Comparison of ENCODE assay signal across 24 cellular contexts in genomic region chr14:23590198-23590597, GRCh38. TPM values are rescaled to one million over a fixed set of nuclear protein-coding genes. Genes with fewer than 3 reads are reported as not detected.
A peak's percentile ranks its signal among the peaks of the same experiment; 100 is the strongest.
DNase-seq lines count a peak whose midpoint lies in the region; ATAC-seq, FAIRE-seq and TF ChIP-seq lines count a peak whose summit lies in the region.
"Had no signal": no experiment of that assay in that cellular context is flagged by ENCODE, and none has a peak within 500 bp of the region (broad histone marks: within the 10 kb centered on the region; RNA-seq: fewer than 3 reads in every experiment).

No MANE protein-coding gene starts in this region.

- no peaks in the 10 kb centered on the region for H3K36me3 Mint-ChIP-seq in GM23338 (ENCODE audit: low read depth)
- no peaks in the 10 kb centered on the region for H3K36me3 Mint-ChIP-seq in activated T-cell treated with anti-CD3 and anti-CD28 coated beads, Interleukin-2, amount 50 U/mL, for 24 hours (ENCODE audit: low read depth)
- H3K36me3 Mint-ChIP-seq: CD4-positive, CD25-positive, alpha-beta regulatory T cell; CD8-positive, alpha-beta memory T cell had no signal

- no peak for TF ChIP-seq RAD21 in K562 (CRISPR knock-in tag; conservative IDR thresholded peaks at IDR 0.05 in 1 of 2, IDR thresholded peaks at IDR 0.05 in 1 of 2)

- TF ChIP-seq POLR2A in K562 (conservative IDR thresholded peaks at IDR 0.05): no peak
- TF ChIP-seq POLR2A in sigmoid colon (IDR thresholded peaks at IDR 0.05): no peak

- H3K4me3 ChIP-seq in GM23338 (no peak overlapping the region), K562 (no peak overlapping the region), sigmoid colon (no peak overlapping the region)
- H3K4me3 ChIP-seq: GM23248 had no signal

- H3K36me3 ChIP-seq in GM23338 (ENCODE audit: insufficient read depth): no peaks in the 10 kb centered on the region
- H3K36me3 ChIP-seq in K562 (ENCODE audit: control insufficient read depth, insufficient read depth, low read length): no peaks in the 10 kb centered on the region
- H3K36me3 ChIP-seq in sigmoid colon: no peaks in the 10 kb centered on the region
- H3K36me3 ChIP-seq: BE2C had no signal

- no peak for FAIRE-seq in K562 (lab: Jason Lieb, UNC)
- FAIRE-seq in urothelium cell line (lab: Jason Lieb, UNC): no peak
- FAIRE-seq: GM12891, GM19239, H54 had no signal

- intact Hi-C loops in K562 (cut with micrococcal nuclease): no loop called here
- intact Hi-C loops in sigmoid colon (cut with DNase I): no loop called here

- DNase-seq in GM23338 (ENCODE audit: low spot score): no peak
- DNase-seq in K562 (ENCODE audit: extremely low read depth in 1 of 4, low spot score in 3 of 4): no peak
- DNase-seq in sigmoid colon: peak; percentile 15
- DNase-seq in activated T-cell treated with anti-CD3 and anti-CD28 coated beads, Interleukin-2, amount 50 U/mL, for 24 hours: no peak
- DNase-seq in urothelium cell line (ENCODE audit: low spot score): no peak
- DNase-seq: BE2C; C1 segment of cervical spinal cord; CD4-positive, CD25-positive, alpha-beta regulatory T cell; CD8-positive, alpha-beta memory T cell; COR-L47; DMS 273 treated with DMSO at 0.1 percent for 48 hours; DMS53; DND-41; EL; GM23248; HCEC 1CT; IMR-90; KBM-7 had no signal

- H3K9me2 ChIP-seq in GM23338 (ENCODE audit: insufficient read depth): no peaks in the 10 kb centered on the region

- no peak overlapping the region for H3K9ac ChIP-seq in K562 (ENCODE audit: insufficient read depth in 1 of 2, low read depth in 2 of 2, low read length in 2 of 2)
- H3K9ac ChIP-seq: GM23248 had no signal

- no peak for ATAC-seq in GM23338
- no peak for ATAC-seq in K562

- 50% methylated on average over 2 of the region's 4 CpGs for WGBS in K562 (ENCODE audit: insufficient coverage, low coverage, missing lambda C conversion rate)
- WGBS in sigmoid colon, 2 donors: 97% methylated on average over 4 of the region's 4 CpGs

- no peaks in the 10 kb centered on the region for H3K79me2 ChIP-seq in GM23338 (replicated peaks; ENCODE audit: insufficient read depth)
- H3K79me2 ChIP-seq in K562 (ENCODE audit: control insufficient read depth, insufficient read depth, low read length): no peaks in the 10 kb centered on the region

- H3F3A ChIP-seq in GM23338 (replicated peaks; ENCODE audit: low read depth): no peaks in the 10 kb centered on the region

- H3K27me3 ChIP-seq in GM23338 (ENCODE audit: insufficient read depth) (no peaks in the 10 kb centered on the region), K562 (ENCODE audit: control insufficient read depth in 2 of 2, insufficient read depth in 2 of 2, low read length in 2 of 2) (no peaks in the 10 kb centered on the region; a peak in 1 of 5 replicates), sigmoid colon (peaks cover 0 to 4% (median 0%) of the 10 kb centered on the region in 3 donors)
- H3K27me3 ChIP-seq: BE2C had no signal

- H3K4me3 Mint-ChIP-seq in GM23338: no peak overlapping the region
- H3K4me3 Mint-ChIP-seq in activated T-cell treated with anti-CD3 and anti-CD28 coated beads, Interleukin-2, amount 50 U/mL, for 24 hours: no peak overlapping the region
- H3K4me3 Mint-ChIP-seq: CD4-positive, CD25-positive, alpha-beta regulatory T cell; CD8-positive, alpha-beta memory T cell had no signal

- peaks cover 12% of the 10 kb centered on the region for H3K4me1 Mint-ChIP-seq in GM23338
- H3K4me1 Mint-ChIP-seq in activated T-cell treated with anti-CD3 and anti-CD28 coated beads, Interleukin-2, amount 50 U/mL, for 24 hours (ENCODE audit: low read depth): peaks cover 7% of the 10 kb centered on the region

- H3K4me2 ChIP-seq in GM23338 (no peak overlapping the region), K562 (ENCODE audit: insufficient read depth, low read length) (no peak overlapping the region)

- no TSS peak for BruUV-seq in K562 (replicated peaks; lab: Mats Ljungman, UMichigan)

- H3K27ac ChIP-seq in GM23338 (ENCODE audit: low read depth): no peak overlapping the region
- H3K27ac ChIP-seq in K562 (ENCODE audit: extremely low read depth, low read depth, low read length): no peak overlapping the region
- no peak overlapping the region for H3K27ac ChIP-seq in sigmoid colon
- H3K27ac ChIP-seq: GM23248, HL-60 had no signal

- H4K20me1 ChIP-seq in GM23338 (replicated peaks; ENCODE audit: insufficient read depth) (no peaks in the 10 kb centered on the region), K562 (replicated peaks; ENCODE audit: control insufficient read depth, insufficient read depth, low read length) (no peaks in the 10 kb centered on the region)

- no peaks in the 10 kb centered on the region for H3K9me3 ChIP-seq in K562 (replicated peaks; ENCODE audit: control insufficient read depth, insufficient read depth, low read depth, low read length)
- no peaks in the 10 kb centered on the region for H3K9me3 ChIP-seq in sigmoid colon
- H3K9me3 ChIP-seq: BE2C had no signal

- H3K9me1 ChIP-seq in K562 (ENCODE audit: control insufficient read depth, insufficient read depth, low read length): no peaks in the 10 kb centered on the region

- CTCF ChIA-PET in K562 (lab: Yijun Ruan, JAX; ENCODE audit: low intra/inter-chr PET ratio): interaction anchor here (0.9 kb wide), 1 partner anchor 21 kb away, joined by 5 read pairs; no protein-coding TSS in a partner anchor

- TF ChIP-seq EP300 in K562 (IDR thresholded peaks at IDR 0.05; ENCODE audit: low read length) (no peak), sigmoid colon (IDR thresholded peaks at IDR 0.05) (no peak)

- TF ChIP-seq CTCF in GM23338 (conservative IDR thresholded peaks at IDR 0.05; ENCODE audit: low read depth in 2 of 2) (no peak), K562 (IDR thresholded peaks at IDR 0.05 in 2 of 3, conservative IDR thresholded peaks at IDR 0.05 in 1 of 3; ENCODE audit: insufficient read depth in 2 of 3, low read depth in 1 of 3, low read length in 3 of 3) (no peak), sigmoid colon (IDR thresholded peaks at IDR 0.05) (no peak)

- peaks cover 9% of the 10 kb centered on the region for H3K27me3 Mint-ChIP-seq in GM23338 (ENCODE audit: insufficient read depth, low read depth, poor library complexity)
- peaks cover 21% of the 10 kb centered on the region for H3K27me3 Mint-ChIP-seq in activated T-cell treated with anti-CD3 and anti-CD28 coated beads, Interleukin-2, amount 50 U/mL, for 24 hours

- peak overlapping the region; percentile 98; the same call in 1 of the 2 replicates for H2AFZ ChIP-seq in GM23338
- H2AFZ ChIP-seq in K562 (ENCODE audit: low read depth, low read length): no peak overlapping the region
- H2AFZ ChIP-seq: GM23248 had no signal

- peaks cover 4% of the 10 kb centered on the region; the same call in 1 of the 2 replicates for H3K4me1 ChIP-seq in GM23338 (ENCODE audit: insufficient read depth)
- H3K4me1 ChIP-seq in K562 (replicated peaks in 1 of 2; ENCODE audit: control insufficient read depth in 2 of 2, insufficient read depth in 2 of 2, low read length in 2 of 2): peaks cover 5% of the 10 kb centered on the region in 2 experiments; a peak in 3 of 5 replicates
- H3K4me1 ChIP-seq in sigmoid colon: peaks cover 0 to 5% (median 0%) of the 10 kb centered on the region in 4 donors

- in situ Hi-C loops in K562 (cut with MboI): no loop called here

- no peak overlapping the region for H3K27ac Mint-ChIP-seq in GM23338
- no peak overlapping the region for H3K27ac Mint-ChIP-seq in activated T-cell treated with anti-CD3 and anti-CD28 coated beads, Interleukin-2, amount 50 U/mL, for 24 hours
- H3K27ac Mint-ChIP-seq: CD4-positive, CD25-positive, alpha-beta regulatory T cell had no signal

- peaks cover 6% of the 10 kb centered on the region; the same call in 2 of the 3 replicates for H3K9me3 Mint-ChIP-seq in GM23338
- H3K9me3 Mint-ChIP-seq in activated T-cell treated with anti-CD3 and anti-CD28 coated beads, Interleukin-2, amount 50 U/mL, for 24 hours: no peaks in the 10 kb centered on the region
- H3K9me3 Mint-ChIP-seq: CD8-positive, alpha-beta memory T cell had no signal

- POLR2A ChIA-PET in K562 (lab: Yijun Ruan, JAX): no interaction called here

RNA-seq across cellular contexts. Expression of gene JPH4, which starts 11.6 kb away (rescaled TPM):
- total RNA-seq in GM23338 (2014; rRNA removed; shearing (Covaris generic)): 28.5 and 29.9 TPM in 2 replicates
- polyA plus RNA-seq in GM23338 (2016; fragmentation: Nextera tagmentation; extraction: Ambion mirVana) (11.0 and 11.9 TPM in 2 replicates), K562 (2011; rRNA removed) (not detected in 2 replicates), K562 (2014; fragmentation: Illumina TruSeq; extraction: Trizol) (0.04 and 0.07 TPM in 2 replicates), K562 (2014; fragmentation: Nextera tagmentation; extraction: Ambion mirVana) (under 1 TPM in 1 of 2 experiments, not detected in 1; 0.06 TPM), K562 (2014; rRNA removed) (0.07 TPM in 1 of 2 replicates, not detected in the other), sigmoid colon (1 to 10 TPM in 1 of 3 donors, under 1 TPM in 1, not detected in 1; 0.60 to 1.5 TPM)
- total RNA-seq in K562 (2011; cell fraction: chromatin; rRNA removed; ENCODE audit: low replicate concordance): not detected in 2 replicates
- total RNA-seq in K562 (2011; cell fraction: nucleolus; rRNA removed): not detected in 2 replicates
- 0.23 TPM in 1 of 2 replicates, not detected in the other for total RNA-seq in K562 (2011; cell fraction: nucleoplasm; rRNA removed)
- total RNA-seq in K562 (2014; rRNA removed) (0.04 TPM in 1 of 2 replicates, not detected in the other), K562 (2014; rRNA removed; fragmentation: Illumina TruSeq; extraction: Trizol) (not detected in 2 replicates), K562 (2015; rRNA removed; fragmentation: Illumina TruSeq; extraction: Trizol) (0.04 TPM in 1 of 2 replicates, not detected in the other), K562 (2021) (0.13 TPM in 2 replicates), sigmoid colon (1 to 10 TPM in 3 of 4 donors, under 1 TPM in 1; 0.82 to 3.0 (median 2.1) TPM)
- polyA plus RNA-seq in K562 (2011; cell fraction: cytosol; rRNA removed): 0.01 TPM in 1 of 2 replicates, not detected in the other
- polyA plus RNA-seq in K562 (2011; cell fraction: nucleus; rRNA removed): 0.07 TPM in 1 of 2 replicates, not detected in the other
- 0.12 and 0.24 TPM in 2 replicates for polyA plus RNA-seq in K562 (2012)
- not detected in 2 replicates for polyA minus RNA-seq in K562 (2011; rRNA and poly(A)+ RNA removed)
- not detected in 2 replicates for polyA minus RNA-seq in K562 (2011; cell fraction: cytosol; rRNA and poly(A)+ RNA removed)
- not detected in 2 replicates for polyA minus RNA-seq in K562 (2011; cell fraction: nucleus; rRNA and poly(A)+ RNA removed)
- total RNA-seq: A172; CD4-positive, CD25-positive, alpha-beta regulatory T cell; G401; GM23248; IMR-90 had no signal
- polyA plus RNA-seq: CD8-positive, alpha-beta memory T cell; GM23248; IMR-90 had no signal

RNA-seq across cellular contexts. Expression of gene AP1G2, which starts 22.6 kb away (rescaled TPM):
- total RNA-seq in GM23338 (2014; rRNA removed; shearing (Covaris generic)): 63.5 and 70.8 TPM in 2 replicates
- polyA plus RNA-seq in GM23338 (2016; fragmentation: Nextera tagmentation; extraction: Ambion mirVana) (53.7 and 55.3 TPM in 2 replicates), K562 (2011; rRNA removed) (65.3 and 135 TPM in 2 replicates), K562 (2014; fragmentation: Illumina TruSeq; extraction: Trizol) (41.3 and 56.2 TPM in 2 replicates), K562 (2014; fragmentation: Nextera tagmentation; extraction: Ambion mirVana) (10 to 100 TPM; 22.9 to 33.3 TPM), K562 (2014; rRNA removed) (73.4 and 83.5 TPM in 2 replicates), sigmoid colon (100 to 1,000 TPM in 1 of 3 donors, 10 to 100 TPM in 2; 33.0 to 124 (median 41.6) TPM)
- total RNA-seq in K562 (2011; cell fraction: chromatin; rRNA removed; ENCODE audit: low replicate concordance): 396 and 1,008 TPM in 2 replicates
- 461 and 463 TPM in 2 replicates for total RNA-seq in K562 (2011; cell fraction: nucleolus; rRNA removed)
- 346 and 364 TPM in 2 replicates for total RNA-seq in K562 (2011; cell fraction: nucleoplasm; rRNA removed)
- total RNA-seq in K562 (2014; rRNA removed) (19.1 and 25.8 TPM in 2 replicates), K562 (2014; rRNA removed; fragmentation: Illumina TruSeq; extraction: Trizol) (12.2 and 19.8 TPM in 2 replicates), K562 (2015; rRNA removed; fragmentation: Illumina TruSeq; extraction: Trizol) (27.7 and 31.9 TPM in 2 replicates), K562 (2021) (51.9 and 58.1 TPM in 2 replicates), sigmoid colon (10 to 100 TPM; 16.4 to 37.1 (median 26.3) TPM)
- 61.3 and 70.5 TPM in 2 replicates for polyA plus RNA-seq in K562 (2011; cell fraction: cytosol; rRNA removed)
- polyA plus RNA-seq in K562 (2011; cell fraction: nucleus; rRNA removed): 934 and 1,029 TPM in 2 replicates
- polyA plus RNA-seq in K562 (2012): 53.3 and 105 TPM in 2 replicates
- 35.0 and 46.6 TPM in 2 replicates for polyA minus RNA-seq in K562 (2011; rRNA and poly(A)+ RNA removed)
- polyA minus RNA-seq in K562 (2011; cell fraction: cytosol; rRNA and poly(A)+ RNA removed): 23.4 and 34.6 TPM in 2 replicates
- 142 and 191 TPM in 2 replicates for polyA minus RNA-seq in K562 (2011; cell fraction: nucleus; rRNA and poly(A)+ RNA removed)

RNA-seq across cellular contexts. Expression of gene THTPA, which starts 34.1 kb away (rescaled TPM):
- total RNA-seq in GM23338 (2014; rRNA removed; shearing (Covaris generic)): 15.0 and 21.3 TPM in 2 replicates
- polyA plus RNA-seq in GM23338 (2016; fragmentation: Nextera tagmentation; extraction: Ambion mirVana) (6.3 and 8.6 TPM in 2 replicates), K562 (2011; rRNA removed) (2.2 and 3.8 TPM in 2 replicates), K562 (2014; fragmentation: Illumina TruSeq; extraction: Trizol) (6.8 and 8.4 TPM in 2 replicates), K562 (2014; fragmentation: Nextera tagmentation; extraction: Ambion mirVana) (1 to 10 TPM; 6.4 to 6.5 TPM), K562 (2014; rRNA removed) (5.1 and 9.4 TPM in 2 replicates), sigmoid colon (10 to 100 TPM; 19.2 to 35.4 (median 22.0) TPM)
- total RNA-seq in K562 (2011; cell fraction: chromatin; rRNA removed; ENCODE audit: low replicate concordance): 2.6 and 8.1 TPM in 2 replicates
- total RNA-seq in K562 (2011; cell fraction: nucleolus; rRNA removed): 5.2 and 7.1 TPM in 2 replicates
- total RNA-seq in K562 (2011; cell fraction: nucleoplasm; rRNA removed): 5.2 and 5.4 TPM in 2 replicates
- total RNA-seq in K562 (2014; rRNA removed) (5.2 and 12.2 TPM in 2 replicates), K562 (2014; rRNA removed; fragmentation: Illumina TruSeq; extraction: Trizol) (2.2 and 2.4 TPM in 2 replicates), K562 (2015; rRNA removed; fragmentation: Illumina TruSeq; extraction: Trizol) (3.8 and 4.2 TPM in 2 replicates), K562 (2021) (6.3 and 8.7 TPM in 2 replicates), sigmoid colon (10 to 100 TPM in 3 of 4 donors, 1 to 10 TPM in 1; 8.9 to 30.6 (median 19.4) TPM)
- polyA plus RNA-seq in K562 (2011; cell fraction: cytosol; rRNA removed): 2.4 and 7.1 TPM in 2 replicates
- polyA plus RNA-seq in K562 (2011; cell fraction: nucleus; rRNA removed): 2.2 and 7.9 TPM in 2 replicates
- 5.6 and 7.4 TPM in 2 replicates for polyA plus RNA-seq in K562 (2012)
- 2.5 and 3.2 TPM in 2 replicates for polyA minus RNA-seq in K562 (2011; rRNA and poly(A)+ RNA removed)
- 2.7 and 2.9 TPM in 2 replicates for polyA minus RNA-seq in K562 (2011; cell fraction: cytosol; rRNA and poly(A)+ RNA removed)
- polyA minus RNA-seq in K562 (2011; cell fraction: nucleus; rRNA and poly(A)+ RNA removed): 2.4 and 2.8 TPM in 2 replicates

RNA-seq across cellular contexts. Expression of gene ZFHX2, which starts 38.6 kb away (rescaled TPM):
- total RNA-seq in GM23338 (2014; rRNA removed; shearing (Covaris generic)): 9.9 and 11.6 TPM in 2 replicates
- polyA plus RNA-seq in GM23338 (2016; fragmentation: Nextera tagmentation; extraction: Ambion mirVana) (18.5 and 22.4 TPM in 2 replicates), K562 (2011; rRNA removed) (0.06 and 0.16 TPM in 2 replicates), K562 (2014; fragmentation: Illumina TruSeq; extraction: Trizol) (0.03 and 0.09 TPM in 2 replicates), K562 (2014; fragmentation: Nextera tagmentation; extraction: Ambion mirVana) (not detected), K562 (2014; rRNA removed) (0.01 TPM in 1 of 2 replicates, not detected in the other), sigmoid colon (under 1 TPM in 2 of 3 donors, not detected in 1; under 0.01 to 0.57 TPM)
- total RNA-seq in K562 (2011; cell fraction: chromatin; rRNA removed; ENCODE audit: low replicate concordance): 0.76 and 1.5 TPM in 2 replicates
- 0.26 and 0.67 TPM in 2 replicates for total RNA-seq in K562 (2011; cell fraction: nucleolus; rRNA removed)
- 0.15 and 0.23 TPM in 2 replicates for total RNA-seq in K562 (2011; cell fraction: nucleoplasm; rRNA removed)
- total RNA-seq in K562 (2014; rRNA removed) (0.29 TPM in 1 of 2 replicates, not detected in the other), K562 (2014; rRNA removed; fragmentation: Illumina TruSeq; extraction: Trizol) (0.10 and 0.11 TPM in 2 replicates), K562 (2015; rRNA removed; fragmentation: Illumina TruSeq; extraction: Trizol) (0.11 TPM in 2 replicates), K562 (2021) (0.11 and 0.22 TPM in 2 replicates), sigmoid colon (1 to 10 TPM in 2 of 4 donors, under 1 TPM in 2; 0.33 to 1.9 (median 0.98) TPM)
- polyA plus RNA-seq in K562 (2011; cell fraction: cytosol; rRNA removed): under 0.01 and 0.04 TPM in 2 replicates
- 0.20 and 0.50 TPM in 2 replicates for polyA plus RNA-seq in K562 (2011; cell fraction: nucleus; rRNA removed)
- polyA plus RNA-seq in K562 (2012): 0.06 and 0.07 TPM in 2 replicates
- 0.15 and 0.18 TPM in 2 replicates for polyA minus RNA-seq in K562 (2011; rRNA and poly(A)+ RNA removed)
- polyA minus RNA-seq in K562 (2011; cell fraction: cytosol; rRNA and poly(A)+ RNA removed): not detected in 2 replicates
- 0.22 and 0.54 TPM in 2 replicates for polyA minus RNA-seq in K562 (2011; cell fraction: nucleus; rRNA and poly(A)+ RNA removed)
- polyA plus RNA-seq: CD4-positive, CD25-positive, alpha-beta regulatory T cell; CD8-positive, alpha-beta memory T cell had no signal

RNA-seq across cellular contexts. Expression of gene DHRS2, which starts 46.0 kb away (rescaled TPM):
- 0.35 and 0.42 TPM in 2 replicates for total RNA-seq in GM23338 (2014; rRNA removed; shearing (Covaris generic))
- 0.48 and 0.92 TPM in 2 replicates for polyA plus RNA-seq in GM23338 (2016; fragmentation: Nextera tagmentation; extraction: Ambion mirVana)
- total RNA-seq in K562 (2011; cell fraction: chromatin; rRNA removed; ENCODE audit: low replicate concordance): 30.5 and 40.0 TPM in 2 replicates
- total RNA-seq in K562 (2011; cell fraction: nucleolus; rRNA removed): 19.0 and 24.3 TPM in 2 replicates
- 27.1 and 32.4 TPM in 2 replicates for total RNA-seq in K562 (2011; cell fraction: nucleoplasm; rRNA removed)
- total RNA-seq in K562 (2014; rRNA removed): 64.4 and 73.6 TPM in 2 replicates
- total RNA-seq in K562 (2014; rRNA removed; fragmentation: Illumina TruSeq; extraction: Trizol): 57.9 and 68.7 TPM in 2 replicates
- 73.2 and 73.4 TPM in 2 replicates for total RNA-seq in K562 (2015; rRNA removed; fragmentation: Illumina TruSeq; extraction: Trizol)
- total RNA-seq in K562 (2021): 59.4 and 62.9 TPM in 2 replicates
- polyA plus RNA-seq in K562 (2011; rRNA removed): 45.5 and 47.2 TPM in 2 replicates
- 41.7 and 41.9 TPM in 2 replicates for polyA plus RNA-seq in K562 (2011; cell fraction: cytosol; rRNA removed)
- 62.7 and 78.6 TPM in 2 replicates for polyA plus RNA-seq in K562 (2011; cell fraction: nucleus; rRNA removed)
- 66.3 and 109 TPM in 2 replicates for polyA plus RNA-seq in K562 (2012)
- 89.3 and 90.9 TPM in 2 replicates for polyA plus RNA-seq in K562 (2014; fragmentation: Illumina TruSeq; extraction: Trizol)
- polyA plus RNA-seq in K562 (2014; fragmentation: Nextera tagmentation; extraction: Ambion mirVana): 1 to 10 TPM; 2.9 to 5.4 TPM
- 96.8 and 107 TPM in 2 replicates for polyA plus RNA-seq in K562 (2014; rRNA removed)
- 27.5 and 28.1 TPM in 2 replicates for polyA minus RNA-seq in K562 (2011; rRNA and poly(A)+ RNA removed)
- 10.2 and 10.5 TPM in 2 replicates for polyA minus RNA-seq in K562 (2011; cell fraction: cytosol; rRNA and poly(A)+ RNA removed)
- 15.2 and 21.5 TPM in 2 replicates for polyA minus RNA-seq in K562 (2011; cell fraction: nucleus; rRNA and poly(A)+ RNA removed)
- not detected for total RNA-seq in sigmoid colon
- polyA plus RNA-seq in sigmoid colon: under 1 TPM in 1 of 3 donors, not detected in 2; 0.54 TPM
- total RNA-seq: CD4-positive, CD25-positive, alpha-beta regulatory T cell; GM23248 had no signal
- polyA plus RNA-seq: CD8-positive, alpha-beta memory T cell; GM23248 had no signal
